25 cellular contexts compared by ENCODE assay signal in genomic region chr3:127846576-127846975, GRCh38.
"Had no signal": no experiment of that assay in that cellular context is flagged by ENCODE, and none has a peak within 500 bp of the region (broad histone marks: within the 10 kb centered on the region; RNA-seq: fewer than 3 reads in every experiment).

No MANE protein-coding gene starts in this region.

- H3K27ac ChIP-seq: breast epithelium, KMS-11, Peyer's patch, RWPE1, SJCRH30 had no signal

- H3K36me3 ChIP-seq: breast epithelium, MG63, Peyer's patch, SJCRH30 had no signal

- H3K4me1 ChIP-seq: breast epithelium, Peyer's patch, SJCRH30 had no signal

- H3K4me3 ChIP-seq: breast epithelium, MG63, Peyer's patch, SJCRH30 had no signal

- FAIRE-seq: TTC549 had no signal

- H3K9me3 ChIP-seq: breast epithelium, MG63, Peyer's patch, SJCRH30 had no signal

- H3K27me3 ChIP-seq: breast epithelium, MG63, Peyer's patch, SJCRH30 had no signal

- DNase-seq: activated B cell treated with CpG ODN at 0.5 μM for 24 hours; activated CD4-positive, alpha-beta memory T cell treated with anti-CD3 and anti-CD28 coated beads for 36 hours; activated CD4-positive, alpha-beta T cell treated with anti-CD3 and anti-CD28 coated beads for 1 hour; activated CD4-positive, alpha-beta T cell treated with anti-CD3 and anti-CD28 coated beads, Interleukin-2, amount 10 ng/mL, durations not matched to agents 7 days and 5 days; activated naive CD4-positive, alpha-beta T cell treated with anti-CD3 and anti-CD28 coated beads, Interleukin-2, amount 50 U/mL, for 16 hours; activated naive CD8-positive, alpha-beta T cell treated with anti-CD3 and anti-CD28 coated beads, Interleukin-2, amount 10 ng/mL, durations not matched to agents 7 days and 5 days; aorta; MG63; MV-4-11; NCI-H1092 treated with DMSO at 0.1 percent for 48 hours; NCI-H1417 treated with DMSO at 0.1 percent for 48 hours; NCI-H1694; NCI-H2029; NCI-H345; NCI-H510A; NCI-H526 treated with DMSO at 0.1 percent for 48 hours; NK-92 treated with Interleukin-12 subunit alpha and Interleukin-12 subunit beta, amount 100 ng/mL, for 24 hours; OCI-M1; Peyer's patch; Right ventricle myocardium superior; SJCRH30 had no signal
